In the genomic region with DNA sequence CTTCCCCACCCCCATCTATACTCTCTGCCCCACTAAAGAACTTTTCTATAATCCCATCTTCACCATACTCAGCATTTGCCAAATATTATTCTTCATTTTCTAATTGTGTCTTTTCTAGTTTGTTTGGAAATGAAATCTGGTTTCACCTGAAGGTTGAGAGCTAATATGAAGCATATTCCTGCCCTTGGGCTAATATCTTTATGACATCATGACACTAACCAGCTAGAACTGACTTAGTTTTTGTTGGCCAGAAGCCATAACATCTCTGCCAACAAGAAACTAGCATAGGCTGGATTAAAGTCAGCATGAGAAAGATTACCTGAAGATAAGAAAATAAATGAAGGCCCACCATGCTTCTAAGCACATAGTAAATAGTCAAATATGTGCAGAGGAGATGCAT, we compare ENCODE assay signal across 21 cellular contexts. TPM values are rescaled to one million over a fixed set of nuclear protein-coding genes. Genes with fewer than 3 reads are reported as not detected.
DNase-seq lines count a peak whose midpoint lies in the region; ATAC-seq, FAIRE-seq and TF ChIP-seq lines count a peak whose summit lies in the region.
"Had no signal": no experiment of that assay in that cellular context is flagged by ENCODE, and none has a peak within 500 bp of the region (broad histone marks: within the 10 kb centered on the region; RNA-seq: fewer than 3 reads in every experiment).

No MANE protein-coding gene starts in this region.

- H3K27ac ChIP-seq in astrocyte (ENCODE audit: low read depth, low read length), result no peak overlapping the region

- H3K4me1 Mint-ChIP-seq in astrocyte (ENCODE audit: low read depth, unreplicated experiment), result peaks cover 9% of the 10 kb centered on the region

- no peaks in the 10 kb centered on the region for H3K9me3 ChIP-seq in astrocyte (ENCODE audit: insufficient read depth, low read depth, low read length)

- peaks cover 5% of the 10 kb centered on the region for H3K27me3 Mint-ChIP-seq in astrocyte (ENCODE audit: low read depth, unreplicated experiment)
- H3K27me3 Mint-ChIP-seq: activated naive CD8-positive, alpha-beta T cell treated with anti-CD3 and anti-CD28 coated beads for 36 hours had no signal

- H3K4me1 ChIP-seq in astrocyte (ENCODE audit: insufficient read depth, low read length), result peaks cover 2% of the 10 kb centered on the region

- POLR2A ChIA-PET in GM10248 (lab: Yijun Ruan, JAX), result no interaction called here

- peak; percentile 46 for DNase-seq in NCI-H146 (lab: John Stamatoyannopoulos, UW)
- DNase-seq in NCI-H146 treated with DMSO at 0.1 percent for 48 hours (lab: John Stamatoyannopoulos, UW; ENCODE audit: unreplicated experiment), result no peak
- DNase-seq in astrocyte (ENCODE audit: low read depth), result peak; percentile 8
- peak; percentile 18 for DNase-seq in fibroblast of gingiva (ENCODE audit: low read depth)
- DNase-seq in renal cortical epithelial cell (ENCODE audit: low read depth), result peak; percentile 55
- DNase-seq in GM10248 (ENCODE audit: extremely low spot score), result no peak
- DNase-seq: activated CD4-positive, alpha-beta T cell treated with anti-CD3 and anti-CD28 coated beads for 48 hours; activated naive CD8-positive, alpha-beta T cell treated with anti-CD3 and anti-CD28 coated beads for 36 hours; activated T-cell treated with anti-CD3 and anti-CD28 coated beads for 4 hours; NCI-H2081 treated with DMSO at 0.1 percent for 48 hours; NK-92 treated with Interleukin-12 subunit alpha and Interleukin-12 subunit beta, amount 100 ng/mL, for 24 hours; SHP77 treated with DMSO at 0.1 percent for 48 hours; stimulated activated CD4-positive, alpha-beta T cell treated with anti-CD3 and anti-CD28 coated beads, Interleukin-15, amount 100 ng/mL, for 24 hours; substantia nigra; T-helper 9 cell had no signal

- H2AFZ ChIP-seq in astrocyte (ENCODE audit: low read depth, low read length), result no peak overlapping the region

- peak overlapping the region; percentile 21 for H3K27ac Mint-ChIP-seq in astrocyte (ENCODE audit: unreplicated experiment)
- H3K27ac Mint-ChIP-seq: activated naive CD8-positive, alpha-beta T cell treated with anti-CD3 and anti-CD28 coated beads for 36 hours had no signal

- H3K36me3 ChIP-seq in astrocyte (ENCODE audit: insufficient read depth, low read length), result no peaks in the 10 kb centered on the region

- H3K4me3 ChIP-seq in astrocyte (ENCODE audit: insufficient read depth, low read depth, low read length), result no peak overlapping the region

- CTCF ChIA-PET in GM10248 (lab: Yijun Ruan, JAX), result interaction anchor here (11.8 kb wide), 1 partner anchor 19 kb away, joined by 169 read pairs; the partner anchor contains the start of genes TSPO2 and UNC5CL

- H3K9me3 Mint-ChIP-seq in astrocyte (ENCODE audit: unreplicated experiment), result peaks cover 2% of the 10 kb centered on the region
- H3K9me3 Mint-ChIP-seq: activated naive CD8-positive, alpha-beta T cell treated with anti-CD3 and anti-CD28 coated beads for 36 hours had no signal

- H3K4me3 Mint-ChIP-seq in astrocyte (ENCODE audit: unreplicated experiment), result no peak overlapping the region
- H3K4me3 Mint-ChIP-seq: activated naive CD8-positive, alpha-beta T cell treated with anti-CD3 and anti-CD28 coated beads for 36 hours had no signal

- no peak overlapping the region for H3K9ac ChIP-seq in astrocyte (ENCODE audit: low read length)

- FAIRE-seq in astrocyte (lab: Jason Lieb, UNC), result no peak

- ATAC-seq in HG02610 (IDR thresholded peaks at IDR 0.05; ENCODE audit: unreplicated experiment) (no peak), GM21526 (IDR thresholded peaks at IDR 0.05; ENCODE audit: low FRiP score, unreplicated experiment) (no peak)

- no peaks in the 10 kb centered on the region for H3K79me2 ChIP-seq in astrocyte (ENCODE audit: insufficient read depth, low read length)

- H3K4me2 ChIP-seq in astrocyte (ENCODE audit: low read length), result no peak overlapping the region

- no peak for TF ChIP-seq CTCF in astrocyte (IDR thresholded peaks at IDR 0.05; ENCODE audit: insufficient read depth, low read depth, low read length)
- TF ChIP-seq CTCF in GM10248 (IDR thresholded peaks at IDR 0.05; ENCODE audit: control extremely low read depth, extremely low read depth, low read depth, missing control alignments), result no peak

- no peaks in the 10 kb centered on the region for H4K20me1 ChIP-seq in astrocyte (ENCODE audit: insufficient read depth, low read length)

- H3K27me3 ChIP-seq in astrocyte (ENCODE audit: insufficient read depth, low read length), result no peaks in the 10 kb centered on the region

- H3K36me3 Mint-ChIP-seq in astrocyte (ENCODE audit: low read depth, unreplicated experiment), result peaks cover 3% of the 10 kb centered on the region
- H3K36me3 Mint-ChIP-seq: activated naive CD8-positive, alpha-beta T cell treated with anti-CD3 and anti-CD28 coated beads for 36 hours had no signal

RNA-seq across cellular contexts. Expression of gene UNC5CL, which starts 16.7 kb away (rescaled TPM):
- total RNA-seq in astrocyte, result 0.27 and 0.29 TPM in 2 replicates
- 2.4 and 9.6 TPM in 2 replicates for total RNA-seq in renal cortical epithelial cell
- total RNA-seq: A172 had no signal

RNA-seq across cellular contexts. Expression of gene TSPO2, which starts 20.0 kb away (rescaled TPM):
- total RNA-seq in astrocyte, result not detected in 2 replicates
- total RNA-seq in renal cortical epithelial cell, result not detected in 2 replicates
- total RNA-seq: A172; activated naive CD8-positive, alpha-beta T cell treated with anti-CD3 and anti-CD28 coated beads for 36 hours; G401; myocyte; posterior vena cava had no signal

RNA-seq across cellular contexts. Expression of gene APOBEC2, which starts 30.7 kb away (rescaled TPM):
- not detected in 2 replicates for total RNA-seq in astrocyte
- not detected in 2 replicates for total RNA-seq in renal cortical epithelial cell
- total RNA-seq: A172; activated naive CD8-positive, alpha-beta T cell treated with anti-CD3 and anti-CD28 coated beads for 36 hours; G401 had no signal

RNA-seq across cellular contexts. Expression of gene OARD1, which starts 49.9 kb away (rescaled TPM):
- 10.6 and 14.3 TPM in 2 replicates for total RNA-seq in astrocyte
- total RNA-seq in renal cortical epithelial cell, result 10.1 and 17.1 TPM in 2 replicates

RNA-seq across cellular contexts. Expression of gene NFYA, which starts 50.5 kb away (rescaled TPM):
- 26.7 and 27.8 TPM in 2 replicates for total RNA-seq in astrocyte
- 17.5 and 38.8 TPM in 2 replicates for total RNA-seq in renal cortical epithelial cell

Comparison
In these comparisons a context has a peak if more than half of its experiments do, and no peak if none do; other contexts are left out.
1. DNase-seq: peak in NCI-H146 (single experiment), astrocyte (single experiment), fibroblast of gingiva (single experiment) and renal cortical epithelial cell (single experiment); none in NCI-H146 treated with DMSO at 0.1 percent for 48 hours (single experiment) and GM10248 (single experiment).